5 cellular contexts compared by ENCODE assay signal in genomic region chr7:154345093-154345492, GRCh38.
"Had no signal": no experiment of that assay in that cellular context is flagged by ENCODE, and none has a peak within 500 bp of the region (broad histone marks: within the 10 kb centered on the region; RNA-seq: fewer than 3 reads in every experiment).

No MANE protein-coding gene starts in this region.

- ATAC-seq: HepG2, K562 had no signal

- DNase-seq: IMR-90, KBM-7 had no signal

- H3K4me3 Mint-ChIP-seq: IgD-negative memory B cell had no signal

- H3K4me1 Mint-ChIP-seq: IgD-negative memory B cell had no signal

- H3K27ac Mint-ChIP-seq: IgD-negative memory B cell had no signal
